ENCODE assay signal across 14 cellular contexts in genomic region chr2:208466920-208467298, GRCh38.
DNase-seq lines count a peak whose midpoint lies in the region; TF ChIP-seq lines count a peak whose summit lies in the region.
"Had no signal": no experiment of that assay in that cellular context is flagged by ENCODE, and none has a peak within 500 bp of the region (broad histone marks: within the 10 kb centered on the region; RNA-seq: fewer than 3 reads in every experiment).

No MANE protein-coding gene starts in this region.

- in situ Hi-C loops in brain microvascular endothelial cell (cut with HindIII; ENCODE audit: low pct_ligation_motif_present, low sequenced_read_pairs) = no loop called here

- DNase-seq in amniotic epithelial cell (ENCODE audit: low read depth) = peak; percentile 2
- peak; percentile 2 for DNase-seq in brain microvascular endothelial cell
- peak; percentile 11 for DNase-seq in iris pigment epithelial cell (ENCODE audit: low read depth)
- DNase-seq in non-pigmented ciliary epithelial cell (ENCODE audit: low read depth) = peak; percentile 2
- no peak for DNase-seq in head of caudate nucleus
- DNase-seq in A172 (ENCODE audit: low spot score) = no peak
- no peak for DNase-seq in NCI-H510A treated with DMSO at 0.1 percent for 48 hours (lab: John Stamatoyannopoulos, UW)
- DNase-seq in NCI-H2171 (lab: John Stamatoyannopoulos, UW) = no peak
- DNase-seq: CD4-positive, alpha-beta memory T cell; GF-D8; GOT3; HFFc6; MG63 had no signal

- intact Hi-C loops in head of caudate nucleus (cut with DNase I) = no loop called here

- no peaks in the 10 kb centered on the region for H3K27me3 ChIP-seq in brain microvascular endothelial cell (replicated peaks)
- H3K27me3 ChIP-seq: MG63 had no signal

- H3K4me3 ChIP-seq in brain microvascular endothelial cell (ENCODE audit: low read depth, low read length) = no peak overlapping the region
- H3K4me3 ChIP-seq: HAP-1, MG63 had no signal

- H3K36me3 ChIP-seq in brain microvascular endothelial cell (replicated peaks) = no peaks in the 10 kb centered on the region
- H3K36me3 ChIP-seq: HAP-1, MG63 had no signal

- H3K27ac ChIP-seq in brain microvascular endothelial cell = no peak overlapping the region

- no peak for TF ChIP-seq CTCF in brain microvascular endothelial cell (IDR thresholded peaks at IDR 0.05; ENCODE audit: low read depth, low read length, missing control alignments)

Comparison
In these comparisons a context has a peak if more than half of its experiments do, and no peak if none do; other contexts are left out.
1. DNase-seq: peak in amniotic epithelial cell (single experiment), brain microvascular endothelial cell (single experiment), iris pigment epithelial cell (single experiment) and non-pigmented ciliary epithelial cell (single experiment); none in head of caudate nucleus (0 of 42), A172 (single experiment), NCI-H510A treated with DMSO at 0.1 percent for 48 hours (single experiment) and NCI-H2171 (single experiment).